9 cellular contexts compared by ENCODE assay signal in genomic region chr3:189324538-189325138, GRCh38.
A peak's percentile ranks its signal among the peaks of the same experiment; 100 is the strongest.
DNase-seq lines count a peak whose midpoint lies in the region; ATAC-seq and TF ChIP-seq lines count a peak whose summit lies in the region.
"Had no signal": no experiment of that assay in that cellular context is flagged by ENCODE, and none has a peak within 500 bp of the region (broad histone marks: within the 10 kb centered on the region; RNA-seq: fewer than 3 reads in every experiment).

No MANE protein-coding gene starts in this region.

- CTCF ChIA-PET in activated naive CD4-positive, alpha-beta T cell treated with anti-CD3 and anti-CD28 coated beads, Interleukin-2, amount 10 ng/mL, durations not matched to agents 7 days and 5 days (lab: Charles Lee): interaction anchor here (0.6 to 2.1 kb wide), 6 partner anchors 12 to 636 kb away, joined by 3 to 10 read pairs (median 3); no protein-coding TSS in a partner anchor

- peaks cover 42% of the 10 kb centered on the region for H3K36me3 Mint-ChIP-seq in activated naive CD4-positive, alpha-beta T cell treated with anti-CD3 and anti-CD28 coated beads, Interleukin-2, amount 10 ng/mL, durations not matched to agents 7 days and 5 days
- no peaks in the 10 kb centered on the region for H3K36me3 Mint-ChIP-seq in mesothelial cell of epicardium
- H3K36me3 Mint-ChIP-seq in stimulated activated naive CD8-positive, alpha-beta T cell treated with anti-CD3 and anti-CD28 coated beads, Interleukin-15, Interleukin-2, amounts not matched to agents 100 ng/mL and 50 ng/mL, for 24 hours (ENCODE audit: low read depth): peaks cover 23% of the 10 kb centered on the region
- H3K36me3 Mint-ChIP-seq: brain had no signal

- peaks cover 12% of the 10 kb centered on the region for H3K4me1 ChIP-seq in vagina

- H3K36me3 ChIP-seq in KOPT-K1 (ENCODE audit: insufficient read depth, low read length) (no peaks in the 10 kb centered on the region), vagina (no peaks in the 10 kb centered on the region)

- H3K27me3 Mint-ChIP-seq in activated naive CD4-positive, alpha-beta T cell treated with anti-CD3 and anti-CD28 coated beads, Interleukin-2, amount 10 ng/mL, durations not matched to agents 7 days and 5 days: no peaks in the 10 kb centered on the region
- H3K27me3 Mint-ChIP-seq in mesothelial cell of epicardium (ENCODE audit: low read depth): no peaks in the 10 kb centered on the region
- peaks cover 3% of the 10 kb centered on the region for H3K27me3 Mint-ChIP-seq in stimulated activated naive CD8-positive, alpha-beta T cell treated with anti-CD3 and anti-CD28 coated beads, Interleukin-15, Interleukin-2, amounts not matched to agents 100 ng/mL and 50 ng/mL, for 24 hours

- H3K4me3 Mint-ChIP-seq in activated naive CD4-positive, alpha-beta T cell treated with anti-CD3 and anti-CD28 coated beads, Interleukin-2, amount 10 ng/mL, durations not matched to agents 7 days and 5 days: peak overlapping the region; percentile 72
- H3K4me3 Mint-ChIP-seq in mesothelial cell of epicardium: no peak overlapping the region
- H3K4me3 Mint-ChIP-seq in stimulated activated naive CD8-positive, alpha-beta T cell treated with anti-CD3 and anti-CD28 coated beads, Interleukin-15, Interleukin-2, amounts not matched to agents 100 ng/mL and 50 ng/mL, for 24 hours: peak overlapping the region; percentile 73
- H3K4me3 Mint-ChIP-seq: brain had no signal

- H3K4me3 ChIP-seq in vagina: no peak overlapping the region

- H3K27ac ChIP-seq in KOPT-K1 (ENCODE audit: low read depth, low read length, poor library complexity, severe bottlenecking) (peak overlapping the region; percentile 40), vagina (no peak overlapping the region)

- H3K9me3 Mint-ChIP-seq in activated naive CD4-positive, alpha-beta T cell treated with anti-CD3 and anti-CD28 coated beads, Interleukin-2, amount 10 ng/mL, durations not matched to agents 7 days and 5 days: peaks cover 12% of the 10 kb centered on the region
- no peaks in the 10 kb centered on the region for H3K9me3 Mint-ChIP-seq in mesothelial cell of epicardium
- peaks cover 18% of the 10 kb centered on the region for H3K9me3 Mint-ChIP-seq in stimulated activated naive CD8-positive, alpha-beta T cell treated with anti-CD3 and anti-CD28 coated beads, Interleukin-15, Interleukin-2, amounts not matched to agents 100 ng/mL and 50 ng/mL, for 24 hours

- no peaks in the 10 kb centered on the region for H3K9me3 ChIP-seq in KOPT-K1 (ENCODE audit: insufficient read depth, low read length, poor library complexity, severe bottlenecking)
- H3K9me3 ChIP-seq in vagina: no peaks in the 10 kb centered on the region

- peak; percentile 100 for ATAC-seq in GM21786 (IDR thresholded peaks at IDR 0.05; ENCODE audit: unreplicated experiment)

- H3K27me3 ChIP-seq in vagina: no peaks in the 10 kb centered on the region

- peak overlapping the region; percentile 99 for H3K27ac Mint-ChIP-seq in activated naive CD4-positive, alpha-beta T cell treated with anti-CD3 and anti-CD28 coated beads, Interleukin-2, amount 10 ng/mL, durations not matched to agents 7 days and 5 days
- H3K27ac Mint-ChIP-seq in mesothelial cell of epicardium: peak overlapping the region; percentile 85
- H3K27ac Mint-ChIP-seq in stimulated activated naive CD8-positive, alpha-beta T cell treated with anti-CD3 and anti-CD28 coated beads, Interleukin-15, Interleukin-2, amounts not matched to agents 100 ng/mL and 50 ng/mL, for 24 hours: peak overlapping the region; percentile 96

- intact Hi-C loops in vagina (cut with DNase I): no loop called here

- H3K4me1 Mint-ChIP-seq in activated naive CD4-positive, alpha-beta T cell treated with anti-CD3 and anti-CD28 coated beads, Interleukin-2, amount 10 ng/mL, durations not matched to agents 7 days and 5 days: peaks cover 66% of the 10 kb centered on the region
- H3K4me1 Mint-ChIP-seq in mesothelial cell of epicardium: peaks cover 26% of the 10 kb centered on the region
- H3K4me1 Mint-ChIP-seq in stimulated activated naive CD8-positive, alpha-beta T cell treated with anti-CD3 and anti-CD28 coated beads, Interleukin-15, Interleukin-2, amounts not matched to agents 100 ng/mL and 50 ng/mL, for 24 hours (ENCODE audit: low read depth): peaks cover 66% of the 10 kb centered on the region

- no peak for TF ChIP-seq POLR2A in vagina (IDR thresholded peaks at IDR 0.05)

- DNase-seq in Daoy (ENCODE audit: low read depth): peak; percentile 99
- DNase-seq in SIG-M5 (lab: John Stamatoyannopoulos, UW): peak; percentile 94
- peak; percentile 93 for DNase-seq in activated naive CD4-positive, alpha-beta T cell treated with anti-CD3 and anti-CD28 coated beads, Interleukin-2, amount 10 ng/mL, durations not matched to agents 7 days and 5 days
- no peak for DNase-seq in mesothelial cell of epicardium (ENCODE audit: low spot score in 2 of 2, unreplicated experiment in 2 of 2)
- no peak for DNase-seq in vagina (ENCODE audit: extremely low spot score in 2 of 2)

- TF ChIP-seq CTCF in mesothelial cell of epicardium (IDR thresholded peaks at IDR 0.05; ENCODE audit: unreplicated experiment): no peak
- TF ChIP-seq CTCF in vagina (IDR thresholded peaks at IDR 0.05): no peak

Comparison
In these comparisons a context has a peak if more than half of its experiments do, and no peak if none do; other contexts are left out.
1. DNase-seq: peak in Daoy (single experiment), SIG-M5 (single experiment) and activated naive CD4-positive, alpha-beta T cell treated with anti-CD3 and anti-CD28 coated beads, Interleukin-2, amount 10 ng/mL, durations not matched to agents 7 days and 5 days (single experiment); none in mesothelial cell of epicardium (0 of 2) and vagina (0 of 2).
2. Peak in every context shown above with its lines, with median percentiles within 50 percentile points of each other: H3K27ac Mint-ChIP-seq.